ENCODE assay signal across 8 cellular contexts in genomic region chr4:121477079-121477478, GRCh38.
"Had no signal": no experiment of that assay in that cellular context is flagged by ENCODE, and none has a peak within 500 bp of the region (broad histone marks: within the 10 kb centered on the region; RNA-seq: fewer than 3 reads in every experiment).

No MANE protein-coding gene starts in this region.

- H3K4me3 ChIP-seq: GM12878 had no signal

- DNase-seq: GDM1, GF-D8 had no signal

- FAIRE-seq: G401.6, GM12891, GM12892, GM18507, GM19239 had no signal

- ATAC-seq: GM12878 had no signal
